Comparison of ENCODE assay signal across 12 cellular contexts in the genomic region with DNA sequence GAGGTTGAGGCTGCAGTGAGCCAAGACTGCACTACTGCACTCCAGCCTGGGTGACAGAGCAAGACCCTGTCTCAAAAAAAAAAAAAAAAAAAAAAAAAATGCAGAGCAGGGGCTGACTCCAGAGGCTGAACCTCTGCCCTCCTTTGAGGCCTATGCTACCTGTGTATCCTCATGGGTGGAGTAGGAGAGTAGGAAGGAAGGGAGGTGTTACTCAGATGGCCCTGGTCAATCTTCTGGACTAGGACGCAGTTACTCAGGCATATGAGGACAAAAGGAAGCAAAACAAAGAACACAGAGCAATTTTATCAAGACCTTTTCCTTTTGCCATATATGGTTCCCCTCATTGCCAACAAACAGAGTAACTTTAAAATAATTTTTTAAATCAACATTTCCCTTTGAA. TPM values are rescaled to one million over a fixed set of nuclear protein-coding genes. Genes with fewer than 3 reads are reported as not detected.
DNase-seq lines count a peak whose midpoint lies in the region; ATAC-seq, FAIRE-seq and TF ChIP-seq lines count a peak whose summit lies in the region.
"Had no signal": no experiment of that assay in that cellular context is flagged by ENCODE, and none has a peak within 500 bp of the region (broad histone marks: within the 10 kb centered on the region; RNA-seq: fewer than 3 reads in every experiment).

No MANE protein-coding gene starts in this region.

- TF ChIP-seq CTCF in WI38 (IDR thresholded peaks at IDR 0.05; ENCODE audit: low read depth, low read length), result no peak
- TF ChIP-seq CTCF in esophagus squamous epithelium (IDR thresholded peaks at IDR 0.05), result no peak
- no peak for TF ChIP-seq CTCF in thyroid gland (IDR thresholded peaks at IDR 0.05)
- TF ChIP-seq CTCF in D721Med (IDR thresholded peaks at IDR 0.05; ENCODE audit: insufficient read depth, missing control alignments), result no peak

- intact Hi-C loops in esophagus squamous epithelium (cut with DNase I) (no loop called here), thyroid gland (cut with DNase I) (no loop called here)
- intact Hi-C loops in activated CD4-positive, alpha-beta memory T cell treated with anti-CD3 and anti-CD28 coated beads for 36 hours (cut with micrococcal nuclease), result no loop called here

- H3K27me3 Mint-ChIP-seq in activated CD4-positive, alpha-beta memory T cell treated with anti-CD3 and anti-CD28 coated beads for 36 hours, result no peaks in the 10 kb centered on the region
- H3K27me3 Mint-ChIP-seq: activated T-helper 17 cell treated with anti-CD3 and anti-CD28 coated beads, Interleukin-2, amount 50 U/mL, for 72 hours had no signal

- H3K4me1 ChIP-seq in esophagus squamous epithelium, result peaks cover 5 to 70% (median 32%) of the 10 kb centered on the region in 3 donors
- H3K4me1 ChIP-seq in muscle layer of duodenum (ENCODE audit: control insufficient read depth in 1 of 2, insufficient read depth in 2 of 2, low read length in 2 of 2), result peaks cover 10 to 49% of the 10 kb centered on the region in 2 donors
- peaks cover 10 to 30% of the 10 kb centered on the region in 2 donors for H3K4me1 ChIP-seq in thyroid gland

- H3K4me3 ChIP-seq in WI38 (ENCODE audit: low read depth, low read length) (peak overlapping the region; percentile 39), esophagus squamous epithelium (peak overlapping the region in 2 of 4 donors; percentile 13 to 47), muscle layer of duodenum (ENCODE audit: low read depth in 1 of 2, low read length in 2 of 2) (peak overlapping the region; percentile 41 to 46), thyroid gland (replicated peaks in 1 of 3) (no peak overlapping the region)

- CTCF ChIA-PET in activated CD4-positive, alpha-beta memory T cell treated with anti-CD3 and anti-CD28 coated beads for 36 hours (lab: Charles Lee), result no interaction called here

- H3K27ac ChIP-seq in esophagus squamous epithelium (peak overlapping the region; percentile 54 to 85 (median 80)), muscle layer of duodenum (ENCODE audit: low read length) (peak overlapping the region; percentile 90), thyroid gland (peak overlapping the region; percentile 55 to 74 (median 61))
- H3K27ac ChIP-seq: neutrophil had no signal

- no peaks in the 10 kb centered on the region for H3K27me3 ChIP-seq in esophagus squamous epithelium
- H3K27me3 ChIP-seq in muscle layer of duodenum (ENCODE audit: low read depth, low read length), result no peaks in the 10 kb centered on the region
- H3K27me3 ChIP-seq in thyroid gland, result no peaks in the 10 kb centered on the region
- H3K27me3 ChIP-seq: neutrophil had no signal

- H3K36me3 ChIP-seq in esophagus squamous epithelium (peaks cover 0 to 8% (median 0%) of the 10 kb centered on the region in 3 donors), muscle layer of duodenum (ENCODE audit: control insufficient read depth in 1 of 2, insufficient read depth in 2 of 2, low read length in 2 of 2) (no peaks in the 10 kb centered on the region), thyroid gland (no peaks in the 10 kb centered on the region)
- H3K36me3 ChIP-seq: neutrophil had no signal

- H3K27ac Mint-ChIP-seq in activated CD4-positive, alpha-beta memory T cell treated with anti-CD3 and anti-CD28 coated beads for 36 hours, result no peak overlapping the region
- H3K27ac Mint-ChIP-seq: activated CD4-positive, alpha-beta T cell treated with anti-CD3 and anti-CD28 coated beads, Interleukin-2, amount 10 ng/mL, durations not matched to agents 24 days and 14 days; activated T-helper 17 cell treated with anti-CD3 and anti-CD28 coated beads, Interleukin-2, amount 50 U/mL, for 72 hours had no signal

- H3K9me3 Mint-ChIP-seq in activated CD4-positive, alpha-beta memory T cell treated with anti-CD3 and anti-CD28 coated beads for 36 hours, result no peaks in the 10 kb centered on the region
- H3K9me3 Mint-ChIP-seq: activated T-helper 17 cell treated with anti-CD3 and anti-CD28 coated beads, Interleukin-2, amount 50 U/mL, for 72 hours had no signal

- peaks cover 3% of the 10 kb centered on the region for H3K4me1 Mint-ChIP-seq in activated CD4-positive, alpha-beta memory T cell treated with anti-CD3 and anti-CD28 coated beads for 36 hours (ENCODE audit: low read depth)
- H3K4me1 Mint-ChIP-seq: activated T-helper 17 cell treated with anti-CD3 and anti-CD28 coated beads, Interleukin-2, amount 50 U/mL, for 72 hours had no signal

- WGBS in esophagus squamous epithelium, 2 donors, result 67 to 80% methylated on average over 1 of the region's 1 CpG
- 54 to 70% methylated on average over 1 of the region's 1 CpG for WGBS in thyroid gland, 2 donors

- H3K9me3 ChIP-seq in esophagus squamous epithelium, result no peaks in the 10 kb centered on the region
- no peaks in the 10 kb centered on the region for H3K9me3 ChIP-seq in muscle layer of duodenum (ENCODE audit: control insufficient read depth in 1 of 2, low read length in 2 of 2)
- no peaks in the 10 kb centered on the region for H3K9me3 ChIP-seq in thyroid gland
- H3K9me3 ChIP-seq: neutrophil had no signal

- no peak for FAIRE-seq in D721Med (lab: Jason Lieb, UNC)

- POLR2A ChIA-PET in activated CD4-positive, alpha-beta memory T cell treated with anti-CD3 and anti-CD28 coated beads for 36 hours (lab: Charles Lee), result no interaction called here

- H3K36me3 Mint-ChIP-seq in activated CD4-positive, alpha-beta memory T cell treated with anti-CD3 and anti-CD28 coated beads for 36 hours, result no peaks in the 10 kb centered on the region

- TF ChIP-seq POLR2A in esophagus squamous epithelium (IDR thresholded peaks at IDR 0.05) (no peak), thyroid gland (IDR thresholded peaks at IDR 0.05) (no peak)

- DNase-seq in esophagus squamous epithelium (lab: John Stamatoyannopoulos, UW), result no peak
- no peak for DNase-seq in thyroid gland
- no peak for DNase-seq in D721Med (ENCODE audit: insufficient read length, low spot score)
- DNase-seq in activated CD4-positive, alpha-beta memory T cell treated with anti-CD3 and anti-CD28 coated beads for 36 hours, result no peak
- DNase-seq in ecto neural progenitor cell (ENCODE audit: low spot score), result no peak
- DNase-seq: activated CD4-positive, alpha-beta T cell treated with anti-CD3 and anti-CD28 coated beads, Interleukin-2, amount 10 ng/mL, durations not matched to agents 24 days and 14 days; stimulated activated CD4-positive, alpha-beta T cell treated with anti-CD3 and anti-CD28 coated beads, Interleukin-1b, Interleukin-23, amount 100 ng/mL, for 48 hours had no signal

- no peak for ATAC-seq in GM19397 (IDR thresholded peaks at IDR 0.05; ENCODE audit: unreplicated experiment)
- ATAC-seq: activated T-helper 17 cell treated with anti-CD3 and anti-CD28 coated beads, Interleukin-2, amount 50 U/mL, for 72 hours had no signal

- no peak overlapping the region for H3K4me3 Mint-ChIP-seq in activated CD4-positive, alpha-beta memory T cell treated with anti-CD3 and anti-CD28 coated beads for 36 hours
- H3K4me3 Mint-ChIP-seq: activated CD4-positive, alpha-beta T cell treated with anti-CD3 and anti-CD28 coated beads, Interleukin-2, amount 10 ng/mL, durations not matched to agents 24 days and 14 days; activated T-helper 17 cell treated with anti-CD3 and anti-CD28 coated beads, Interleukin-2, amount 50 U/mL, for 72 hours had no signal

RNA-seq across cellular contexts. Expression of a gene that starts 35.2 kb away (rescaled TPM):
- 100 to 1,000 TPM in 1 of 4 donors, 10 to 100 TPM in 3; 11.3 to 119 (median 30.7) TPM for total RNA-seq in esophagus squamous epithelium
- total RNA-seq in thyroid gland, result 100 to 1,000 TPM in 2 of 4 donors, 10 to 100 TPM in 2; 37.2 to 223 (median 106) TPM
- 1 to 10 TPM; 4.5 to 4.9 TPM for total RNA-seq in activated CD4-positive, alpha-beta memory T cell treated with anti-CD3 and anti-CD28 coated beads for 36 hours

Comparison
In these comparisons a context has a peak if more than half of its experiments do, and no peak if none do; other contexts are left out.
1. H3K4me3 ChIP-seq: peak in WI38 (single experiment) and muscle layer of duodenum (2 of 2); none in thyroid gland (0 of 3).
2. Peak in every context shown above with its lines, with median percentiles within 50 percentile points of each other: H3K27ac ChIP-seq.